1 cellular context compared by ENCODE assay signal in the genomic region with DNA sequence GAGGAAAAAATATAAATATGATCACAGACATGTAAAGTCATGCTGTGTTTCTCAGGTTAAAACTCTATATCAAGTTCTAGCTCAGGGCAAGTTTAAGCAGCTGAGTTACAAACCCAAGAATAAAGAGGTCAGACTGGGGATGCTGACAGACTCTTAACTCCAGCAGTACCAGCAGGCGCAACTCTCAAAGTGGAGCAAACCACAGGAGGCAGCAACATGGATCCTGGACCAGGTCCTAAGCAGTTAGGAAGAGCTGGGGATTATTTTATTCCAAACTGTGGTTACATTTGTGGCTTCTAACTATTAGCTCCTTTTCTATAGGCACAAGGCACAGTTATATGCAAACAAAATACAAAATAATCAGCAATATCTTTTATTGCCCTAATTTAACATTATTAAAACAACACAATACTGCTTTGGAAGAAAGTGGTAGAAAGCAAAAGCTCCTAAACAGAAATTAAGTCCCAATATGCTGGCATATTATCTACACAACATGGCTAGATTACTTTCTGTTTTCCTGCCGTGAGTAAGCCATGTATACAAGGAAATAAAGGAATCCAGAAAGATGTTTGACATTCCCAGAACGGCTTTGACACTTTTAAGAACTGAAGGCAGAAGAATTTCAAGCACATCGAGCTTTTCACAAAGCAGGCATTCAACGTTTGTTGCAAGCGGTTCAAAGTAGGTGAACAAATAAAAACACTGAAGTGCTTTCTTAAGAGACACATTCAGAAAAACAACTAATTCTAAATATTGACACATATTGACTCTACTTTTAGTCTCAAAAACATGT.
TF ChIP-seq lines count a peak whose summit lies in the region.

No MANE protein-coding gene starts in this region.

TF ChIP-seq in A549, 52 proteins besides CTCF, POLR2A, EP300 and RAD21:
- TF ChIP-seq CBX8 (IDR thresholded peaks at IDR 0.05) (no peak), ESRRA (IDR thresholded peaks at IDR 0.05; ENCODE audit: borderline replicate concordance, low read length) (no peak), ZC3H11A (IDR thresholded peaks at IDR 0.05) (no peak), KDM5A (IDR thresholded peaks at IDR 0.05) (no peak)
